Comparison of ENCODE assay signal across 22 cellular contexts in genomic region chr4:81360722-81361121, GRCh38.
"Had no signal": no experiment of that assay in that cellular context is flagged by ENCODE, and none has a peak within 500 bp of the region (broad histone marks: within the 10 kb centered on the region; RNA-seq: fewer than 3 reads in every experiment).

No MANE protein-coding gene starts in this region.

- H3K27me3 ChIP-seq: body of pancreas, gastroesophageal sphincter, suprapubic skin had no signal

- H3K4me3 ChIP-seq: body of pancreas, gastroesophageal sphincter, heart left ventricle, prostate gland, spleen, suprapubic skin, tibial nerve had no signal

- H3K4me1 Mint-ChIP-seq: memory B cell had no signal

- DNase-seq: activated CD4-positive, alpha-beta memory T cell treated with anti-CD3 and anti-CD28 coated beads for 36 hours; activated CD4-positive, alpha-beta T cell treated with anti-CD3 and anti-CD28 coated beads for 4 hours; activated effector memory CD4-positive, alpha-beta T cell treated with Interleukin-2 at 50 U/mL for 16 hours; activated naive CD4-positive, alpha-beta T cell treated with anti-CD3 and anti-CD28 coated beads for 36 hours; body of pancreas; caudate nucleus; effector CD4-positive, alpha-beta T cell; erythroblast; heart left ventricle; islet precursor cell; left cardiac atrium; spleen; stimulated activated CD4-positive, alpha-beta T cell treated with anti-CD3 and anti-CD28 coated beads, Interleukin-4, amount 100 ng/mL, for 24 hours; T-helper 9 cell had no signal

- H3K9me3 ChIP-seq: body of pancreas, gastroesophageal sphincter, heart left ventricle, prostate gland, suprapubic skin, tibial nerve had no signal

- H3K36me3 Mint-ChIP-seq: activated CD4-positive, alpha-beta memory T cell treated with anti-CD3 and anti-CD28 coated beads for 36 hours; memory B cell; natural killer cell treated with Interleukin-12 subunit alpha and Interleukin-12 subunit beta and Interleukin-15 and Interleukin-18, amount 100 ng/mL, for 72 hours had no signal

- H3K27ac ChIP-seq: body of pancreas, gastroesophageal sphincter, heart left ventricle, prostate gland, spleen, suprapubic skin, tibial nerve had no signal

- H3K36me3 ChIP-seq: gastroesophageal sphincter, heart left ventricle, prostate gland, spleen, suprapubic skin, tibial nerve had no signal

- H3K27ac Mint-ChIP-seq: activated CD4-positive, alpha-beta memory T cell treated with anti-CD3 and anti-CD28 coated beads for 36 hours; activated naive CD4-positive, alpha-beta T cell treated with anti-CD3 and anti-CD28 coated beads for 36 hours; dendritic cell treated with granulocyte-macrophage colony-stimulating factor and Interleukin-4, amounts not matched to agents 40 ng/mL and 50 ng/mL, for 4 days; memory B cell; natural killer cell treated with Interleukin-12 subunit alpha and Interleukin-12 subunit beta and Interleukin-15 and Interleukin-18, amount 100 ng/mL, for 72 hours; stimulated activated naive CD8-positive, alpha-beta T cell treated with anti-CD3 and anti-CD28 coated beads, Interleukin-15, Interleukin-2, amounts not matched to agents 100 ng/mL and 50 ng/mL, for 24 hours had no signal

- H3K27me3 Mint-ChIP-seq: dendritic cell treated with granulocyte-macrophage colony-stimulating factor and Interleukin-4, amounts not matched to agents 40 ng/mL and 50 ng/mL, for 4 days had no signal

- H3K9me3 Mint-ChIP-seq: activated CD4-positive, alpha-beta memory T cell treated with anti-CD3 and anti-CD28 coated beads for 36 hours; activated naive CD4-positive, alpha-beta T cell treated with anti-CD3 and anti-CD28 coated beads for 36 hours; dendritic cell treated with granulocyte-macrophage colony-stimulating factor and Interleukin-4, amounts not matched to agents 40 ng/mL and 50 ng/mL, for 4 days; memory B cell; natural killer cell treated with Interleukin-12 subunit alpha and Interleukin-12 subunit beta and Interleukin-15 and Interleukin-18, amount 100 ng/mL, for 72 hours; stimulated activated naive CD8-positive, alpha-beta T cell treated with anti-CD3 and anti-CD28 coated beads, Interleukin-15, Interleukin-2, amounts not matched to agents 100 ng/mL and 50 ng/mL, for 24 hours had no signal

- H3K4me3 Mint-ChIP-seq: activated CD4-positive, alpha-beta memory T cell treated with anti-CD3 and anti-CD28 coated beads for 36 hours; activated naive CD4-positive, alpha-beta T cell treated with anti-CD3 and anti-CD28 coated beads for 36 hours; dendritic cell treated with granulocyte-macrophage colony-stimulating factor and Interleukin-4, amounts not matched to agents 40 ng/mL and 50 ng/mL, for 4 days; memory B cell; natural killer cell treated with Interleukin-12 subunit alpha and Interleukin-12 subunit beta and Interleukin-15 and Interleukin-18, amount 100 ng/mL, for 72 hours; stimulated activated naive CD8-positive, alpha-beta T cell treated with anti-CD3 and anti-CD28 coated beads, Interleukin-15, Interleukin-2, amounts not matched to agents 100 ng/mL and 50 ng/mL, for 24 hours had no signal

- ATAC-seq: body of pancreas; gastroesophageal sphincter; heart left ventricle; left cardiac atrium; natural killer cell treated with Interleukin-12 subunit alpha and Interleukin-12 subunit beta and Interleukin-15 and Interleukin-18, amount 100 ng/mL, for 72 hours had no signal

- H3K4me1 ChIP-seq: gastroesophageal sphincter, heart left ventricle, prostate gland, spleen, suprapubic skin, tibial nerve had no signal
